8 cellular contexts compared by ENCODE assay signal in genomic region chr11:93783362-93783761, GRCh38. TPM values are rescaled to one million over a fixed set of nuclear protein-coding genes. Genes with fewer than 3 reads are reported as not detected.
A peak's percentile ranks its signal among the peaks of the same experiment; 100 is the strongest.
DNase-seq lines count a peak whose midpoint lies in the region; ATAC-seq, FAIRE-seq and TF ChIP-seq lines count a peak whose summit lies in the region.

No MANE protein-coding gene starts in this region.

- no peaks in the 10 kb centered on the region for H3K9me3 ChIP-seq in muscle layer of colon (ENCODE audit: low read length)
- no peaks in the 10 kb centered on the region for H3K9me3 ChIP-seq in adrenal gland (replicated peaks in 1 of 3)

- no peak for FAIRE-seq in bronchial epithelial cell (lab: Jason Lieb, UNC)

- peaks cover 45% of the 10 kb centered on the region for H3K36me3 Mint-ChIP-seq in stimulated activated naive CD8-positive, alpha-beta T cell treated with anti-CD3 and anti-CD28 coated beads, Interleukin-15, Interleukin-2, amounts not matched to agents 100 ng/mL and 50 ng/mL, for 24 hours (ENCODE audit: low read depth)

- no peak for TF ChIP-seq POLR2A in adrenal gland (IDR thresholded peaks at IDR 0.05)

- no peak for DNase-seq in stimulated activated naive CD8-positive, alpha-beta T cell treated with anti-CD3 and anti-CD28 coated beads, Interleukin-15, Interleukin-2, amounts not matched to agents 100 U/mL and 50 U/mL, for 24 hours
- DNase-seq in bronchial epithelial cell (ENCODE audit: low read depth) (no peak), NCI-H2107 treated with DMSO at 0.1 percent for 48 hours (lab: John Stamatoyannopoulos, UW; ENCODE audit: unreplicated experiment) (no peak), adrenal gland (no peak), epidermal melanocyte (ENCODE audit: insufficient read length, low spot score) (no peak), RKO (ENCODE audit: low spot score) (no peak)

- ATAC-seq in stimulated activated naive CD8-positive, alpha-beta T cell treated with anti-CD3 and anti-CD28 coated beads, Interleukin-15, Interleukin-2, amounts not matched to agents 100 U/mL and 50 U/mL, for 24 hours, result no peak

- peak overlapping the region; percentile 87 for H3K4me3 ChIP-seq in bronchial epithelial cell (ENCODE audit: low read depth, low read length)
- H3K4me3 ChIP-seq in muscle layer of colon (ENCODE audit: low read depth in 1 of 2, low read length in 2 of 2), result peak overlapping the region; percentile 22 to 84
- H3K4me3 ChIP-seq in adrenal gland, result peak overlapping the region in 2 of 4 donors; percentile 88 to 91

- no peaks in the 10 kb centered on the region for H3K9me3 Mint-ChIP-seq in stimulated activated naive CD8-positive, alpha-beta T cell treated with anti-CD3 and anti-CD28 coated beads, Interleukin-15, Interleukin-2, amounts not matched to agents 100 ng/mL and 50 ng/mL, for 24 hours

- no peaks in the 10 kb centered on the region for H3K27me3 Mint-ChIP-seq in stimulated activated naive CD8-positive, alpha-beta T cell treated with anti-CD3 and anti-CD28 coated beads, Interleukin-15, Interleukin-2, amounts not matched to agents 100 ng/mL and 50 ng/mL, for 24 hours

- peak overlapping the region; percentile 98 for H3K27ac Mint-ChIP-seq in stimulated activated naive CD8-positive, alpha-beta T cell treated with anti-CD3 and anti-CD28 coated beads, Interleukin-15, Interleukin-2, amounts not matched to agents 100 ng/mL and 50 ng/mL, for 24 hours

- H3K4me3 Mint-ChIP-seq in stimulated activated naive CD8-positive, alpha-beta T cell treated with anti-CD3 and anti-CD28 coated beads, Interleukin-15, Interleukin-2, amounts not matched to agents 100 ng/mL and 50 ng/mL, for 24 hours, result peak overlapping the region; percentile 100

- H3K27me3 ChIP-seq in bronchial epithelial cell (ENCODE audit: control insufficient read depth, insufficient read depth, low read length) (no peaks in the 10 kb centered on the region), muscle layer of colon (ENCODE audit: control insufficient read depth in 1 of 2, insufficient read depth in 2 of 2, low read length in 2 of 2) (no peaks in the 10 kb centered on the region), adrenal gland (no peaks in the 10 kb centered on the region)

- intact Hi-C loops in adrenal gland (cut with DNase I), result loop anchor here in 1 of 2 donors (5.0 kb wide), 1 partner anchor 41 kb away; the partner anchor contains the start of genes C11orf54 and TAF1D

- 55 to 70% (median 60%) methylated on average over 7 of the region's 7 CpGs for WGBS in adrenal gland, 4 donors

- peaks cover 44% of the 10 kb centered on the region for H3K4me1 Mint-ChIP-seq in stimulated activated naive CD8-positive, alpha-beta T cell treated with anti-CD3 and anti-CD28 coated beads, Interleukin-15, Interleukin-2, amounts not matched to agents 100 ng/mL and 50 ng/mL, for 24 hours (ENCODE audit: low read depth)

- no peak overlapping the region for H3K9ac ChIP-seq in muscle layer of colon (ENCODE audit: low read length)

- H3K36me3 ChIP-seq in bronchial epithelial cell (ENCODE audit: control insufficient read depth, insufficient read depth, low read length), result peaks cover 2% of the 10 kb centered on the region
- H3K36me3 ChIP-seq in muscle layer of colon (ENCODE audit: insufficient read depth, low read length), result no peaks in the 10 kb centered on the region
- H3K36me3 ChIP-seq in adrenal gland (replicated peaks in 1 of 2), result peaks cover 0 to 5% of the 10 kb centered on the region in 2 donors

- no peak for TF ChIP-seq CTCF in bronchial epithelial cell (IDR thresholded peaks at IDR 0.05; ENCODE audit: insufficient read depth, low read length, severe bottlenecking)
- TF ChIP-seq CTCF in adrenal gland (IDR thresholded peaks at IDR 0.05), result no peak

- H3K27ac ChIP-seq in muscle layer of colon (ENCODE audit: low read depth, low read length) (peak overlapping the region; percentile 95), adrenal gland (peak overlapping the region in 1 of 5 donors; percentile 94)

- peaks cover 24% of the 10 kb centered on the region for H3K4me1 ChIP-seq in muscle layer of colon (ENCODE audit: insufficient read depth, low read length)
- H3K4me1 ChIP-seq in adrenal gland (replicated peaks in 1 of 2), result peaks cover 20 to 35% of the 10 kb centered on the region in 2 donors

RNA-seq across cellular contexts. Expression of gene MED17, which starts 0.7 kb away (rescaled TPM):
- 20.4 and 23.7 TPM in 2 replicates for total RNA-seq in bronchial epithelial cell
- 10 to 100 TPM; 16.9 to 32.0 (median 24.8) TPM for total RNA-seq in adrenal gland
- polyA plus RNA-seq in adrenal gland, result 10 to 100 TPM in 2 of 3 donors, 1 to 10 TPM in 1; 8.4 to 16.9 (median 10.4) TPM

RNA-seq across cellular contexts. Expression of gene C11orf54, which starts 41.9 kb away (rescaled TPM):
- 19.7 and 23.6 TPM in 2 replicates for total RNA-seq in bronchial epithelial cell
- 10 to 100 TPM; 28.7 to 68.2 (median 36.3) TPM for total RNA-seq in adrenal gland
- polyA plus RNA-seq in adrenal gland, result 10 to 100 TPM; 15.2 to 31.9 (median 19.1) TPM

RNA-seq across cellular contexts. Expression of gene TAF1D, which starts 42.1 kb away (rescaled TPM):
- total RNA-seq in bronchial epithelial cell (139 and 160 TPM in 2 replicates), adrenal gland (10 to 100 TPM; 20.8 to 91.0 (median 50.3) TPM)
- polyA plus RNA-seq in adrenal gland, result 100 to 1,000 TPM in 2 of 3 donors, 10 to 100 TPM in 1; 72.1 to 262 (median 131) TPM
